In the genomic region with DNA sequence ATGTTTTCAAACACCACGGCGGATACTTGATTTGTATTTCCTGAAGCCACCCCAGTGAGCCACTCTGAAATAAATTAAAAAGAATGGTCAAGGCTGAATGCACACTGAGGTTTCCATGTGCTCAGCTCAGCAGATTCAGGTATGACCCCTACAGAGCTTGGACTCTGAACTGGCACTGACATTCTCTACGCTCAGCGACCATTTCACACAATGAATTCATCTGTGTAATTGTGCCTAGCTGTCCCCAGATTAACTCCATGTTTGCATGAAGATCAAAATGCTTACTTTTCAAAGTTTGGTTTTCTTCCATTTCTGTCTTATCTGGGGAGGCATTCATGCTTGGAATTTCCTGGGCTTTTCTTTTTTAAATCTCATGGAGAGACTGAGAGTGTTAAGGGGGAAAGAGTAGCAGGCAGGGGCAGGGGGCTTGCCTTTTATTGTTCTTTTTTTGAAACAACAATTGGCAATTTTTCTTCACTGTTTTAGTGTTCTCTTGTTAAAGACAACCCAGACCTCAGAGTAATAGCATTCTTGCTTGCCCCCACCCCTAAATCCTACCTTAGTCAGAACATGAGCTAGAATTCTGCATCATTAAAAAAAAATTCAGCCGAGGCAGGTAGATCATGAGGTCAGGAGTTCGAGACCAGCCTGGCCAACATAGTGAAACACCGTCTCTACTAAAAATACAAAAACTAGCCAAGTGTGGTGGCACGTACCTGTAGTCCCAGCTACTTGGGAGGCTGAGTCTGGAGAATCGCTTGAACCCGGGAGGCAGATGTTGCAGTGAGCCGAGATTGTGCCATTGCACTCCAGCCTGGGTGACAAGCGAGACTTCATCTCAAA, we compare ENCODE assay signal across 12 cellular contexts.
A peak's percentile ranks its signal among the peaks of the same experiment; 100 is the strongest.
DNase-seq lines count a peak whose midpoint lies in the region; ATAC-seq and TF ChIP-seq lines count a peak whose summit lies in the region.
"Had no signal": no experiment of that assay in that cellular context is flagged by ENCODE, and none has a peak within 500 bp of the region (broad histone marks: within the 10 kb centered on the region; RNA-seq: fewer than 3 reads in every experiment).

No MANE protein-coding gene starts in this region.

- H3K4me1 ChIP-seq in Caco-2, result peaks cover 53% of the 10 kb centered on the region
- H3K4me1 ChIP-seq: psoas muscle, tibial nerve had no signal

- peak overlapping the region; percentile 12 for H3K4me3 Mint-ChIP-seq in Caco-2 (ENCODE audit: unreplicated experiment)
- no peak overlapping the region for H3K4me3 Mint-ChIP-seq in T-cell
- H3K4me3 Mint-ChIP-seq: activated naive CD4-positive, alpha-beta T cell treated with anti-CD3 and anti-CD28 coated beads for 36 hours had no signal

- H3K4me3 ChIP-seq in Caco-2 (ENCODE audit: low read depth, low read length) (no peak overlapping the region), HL-60 (replicated peaks; ENCODE audit: insufficient read depth, low read length) (no peak overlapping the region)
- H3K4me3 ChIP-seq: psoas muscle, tibial nerve had no signal

- no peaks in the 10 kb centered on the region for H3K9me3 ChIP-seq in Caco-2
- H3K9me3 ChIP-seq: psoas muscle, tibial nerve had no signal

- H3K27me3 Mint-ChIP-seq in Caco-2 (ENCODE audit: insufficient read depth, unreplicated experiment), result no peaks in the 10 kb centered on the region
- H3K27me3 Mint-ChIP-seq in T-cell, result peaks cover 20 to 27% of the 10 kb centered on the region in 2 donors

- POLR2A ChIA-PET in Caco-2 (lab: Charles Lee) (no interaction called here), T-cell (lab: Charles Lee) (no interaction called here)

- H3K4me1 Mint-ChIP-seq in Caco-2 (ENCODE audit: low read depth, unreplicated experiment), result peaks cover 62% of the 10 kb centered on the region
- peaks cover 0 to 6% (median 0%) of the 10 kb centered on the region in 3 donors for H3K4me1 Mint-ChIP-seq in T-cell

- DNase-seq in Caco-2 (peak; percentile 81 to 83), HL-60 (ENCODE audit: low read depth in 1 of 2, low spot score in 1 of 2) (no peak), germinal center (ENCODE audit: low spot score) (peak; percentile 38), ecto neural progenitor cell (ENCODE audit: low spot score) (no peak), NOMO-1 treated with DMSO at 0.1 percent for 48 hours (lab: John Stamatoyannopoulos, UW; ENCODE audit: unreplicated experiment) (no peak), activated gamma-delta T cell (lab: John Stamatoyannopoulos, UW) (no peak), T-cell (no peak)
- DNase-seq: activated naive CD4-positive, alpha-beta T cell treated with anti-CD3 and anti-CD28 coated beads for 36 hours; left ventricle myocardium superior; psoas muscle had no signal

- TF ChIP-seq CTCF in Caco-2 (IDR thresholded peaks at IDR 0.05; ENCODE audit: insufficient read depth in 1 of 2, low read depth in 1 of 2, low read length in 1 of 2, severe bottlenecking in 1 of 2, unreplicated experiment in 1 of 2) (no peak), HL-60 (IDR thresholded peaks at IDR 0.05; ENCODE audit: insufficient read depth, low read length) (no peak)

- H3K36me3 Mint-ChIP-seq in Caco-2 (ENCODE audit: insufficient read depth, unreplicated experiment) (peaks cover 8% of the 10 kb centered on the region), T-cell (no peaks in the 10 kb centered on the region)

- no peaks in the 10 kb centered on the region for H3K36me3 ChIP-seq in Caco-2 (ENCODE audit: control insufficient read depth, insufficient read depth, low read length)
- H3K36me3 ChIP-seq: tibial nerve had no signal

- BruUV-seq in Caco-2 (replicated peaks; lab: Mats Ljungman, UMichigan), result no TSS peak

- intact Hi-C loops in Caco-2 (cut with micrococcal nuclease; ENCODE audit: unreplicated experiment), result loop anchor here (1.0 to 2.0 kb wide), 2 partner anchors 13 to 86 kb away; a partner anchor contains a TSS

- peak overlapping the region; percentile 80; the same call in 1 of the 2 replicates for H3K27ac ChIP-seq in HL-60 (replicated peaks)
- H3K27ac ChIP-seq: psoas muscle, tibial nerve had no signal

- H3K9me3 Mint-ChIP-seq in Caco-2 (ENCODE audit: unreplicated experiment), result no peaks in the 10 kb centered on the region
- no peaks in the 10 kb centered on the region for H3K9me3 Mint-ChIP-seq in T-cell
- H3K9me3 Mint-ChIP-seq: activated naive CD4-positive, alpha-beta T cell treated with anti-CD3 and anti-CD28 coated beads for 36 hours had no signal

- H3K27me3 ChIP-seq in Caco-2 (replicated peaks; ENCODE audit: control insufficient read depth, insufficient read depth, low read length) (no peaks in the 10 kb centered on the region), HL-60 (ENCODE audit: insufficient read depth, poor library complexity, severe bottlenecking) (no peaks in the 10 kb centered on the region)
- H3K27me3 ChIP-seq: tibial nerve had no signal

- H3K27ac Mint-ChIP-seq in Caco-2 (ENCODE audit: unreplicated experiment) (peak overlapping the region; percentile 80), T-cell (no peak overlapping the region)
- H3K27ac Mint-ChIP-seq: activated naive CD4-positive, alpha-beta T cell treated with anti-CD3 and anti-CD28 coated beads for 36 hours had no signal

- ATAC-seq in GM19438 (IDR thresholded peaks at IDR 0.05; ENCODE audit: low read depth, unreplicated experiment), result peak; percentile 41
- no peak for ATAC-seq in T-cell (replicated peaks in 1 of 4)
- ATAC-seq: left ventricle myocardium superior, psoas muscle had no signal

- CTCF ChIA-PET in Caco-2 (lab: Charles Lee), result interaction anchor here (0.8 to 1.2 kb wide), 2 partner anchors 9 to 14 kb away, joined by 4 read pairs; no protein-coding TSS in a partner anchor
- CTCF ChIA-PET in T-cell (lab: Charles Lee), result no interaction called here

Comparison
In these comparisons a context has a peak if more than half of its experiments do, and no peak if none do; other contexts are left out.
1. DNase-seq: peak in Caco-2 (2 of 2) and germinal center (single experiment); none in HL-60 (0 of 2), ecto neural progenitor cell (single experiment), NOMO-1 treated with DMSO at 0.1 percent for 48 hours (single experiment), activated gamma-delta T cell (single experiment) and T-cell (0 of 34).